ENCODE assay signal across 1 cellular context in genomic region chr1:105626276-105626987, GRCh38.
TF ChIP-seq lines count a peak whose summit lies in the region.

No MANE protein-coding gene starts in this region.

TF ChIP-seq in HEK293, 187 proteins besides CTCF, POLR2A, EP300 and RAD21 (continued from another document):
- TF ChIP-seq ZNF518A (tag by site-specific recombination; conservative IDR thresholded peaks at IDR 0.05; ENCODE audit: low read depth) (peak; percentile 74), ZNF623 (tag by site-specific recombination; IDR thresholded peaks at IDR 0.05) (peak; percentile 42; the same call in 1 of the 2 replicates), ZNF398 (tag by site-specific recombination; IDR thresholded peaks at IDR 0.05) (no peak)
